28 cellular contexts compared by ENCODE assay signal in the genomic region with DNA sequence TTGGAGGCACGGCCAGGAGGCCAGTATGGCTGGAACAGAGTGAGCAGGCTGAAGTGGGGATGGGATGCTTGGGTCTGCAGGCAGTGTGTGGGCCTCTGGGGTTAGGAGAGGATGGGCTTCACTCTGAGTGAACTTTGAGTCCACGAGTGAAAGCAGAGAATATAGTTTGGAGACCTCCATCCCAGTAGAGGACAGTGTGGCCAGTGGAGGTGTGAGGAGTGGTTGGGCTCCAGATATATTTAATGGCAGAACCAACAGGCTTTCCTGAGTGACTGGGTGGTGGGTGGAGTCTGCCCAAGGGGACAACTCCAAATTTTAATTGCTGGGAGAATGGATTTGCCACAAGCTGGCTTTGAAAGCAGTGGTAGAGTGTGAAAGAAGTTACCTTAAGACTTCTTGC. TPM values are rescaled to one million over a fixed set of nuclear protein-coding genes. Genes with fewer than 3 reads are reported as not detected.
DNase-seq lines count a peak whose midpoint lies in the region; ATAC-seq and TF ChIP-seq lines count a peak whose summit lies in the region.
"Had no signal": no experiment of that assay in that cellular context is flagged by ENCODE, and none has a peak within 500 bp of the region (broad histone marks: within the 10 kb centered on the region; RNA-seq: fewer than 3 reads in every experiment).

No MANE protein-coding gene starts in this region.

- H3K4me1 ChIP-seq in trophoblast cell (ENCODE audit: control insufficient read depth in 1 of 2, insufficient read depth in 2 of 2, low read length in 2 of 2) = peaks cover 0 to 3% of the 10 kb centered on the region in 2 experiments

- no peak for TF ChIP-seq CTCF in RWPE1 (conservative IDR thresholded peaks at IDR 0.05; ENCODE audit: low read depth)

- peaks cover 0 to 6% of the 10 kb centered on the region in 2 donors for H3K36me3 Mint-ChIP-seq in activated naive CD4-positive, alpha-beta T cell treated with anti-CD3 and anti-CD28 coated beads, Interleukin-2, amount 50 U/mL, for 72 hours
- H3K36me3 Mint-ChIP-seq in dendritic cell treated with granulocyte-macrophage colony-stimulating factor and Interleukin-4, amounts not matched to agents 40 ng/mL and 50 ng/mL, for 4 days (ENCODE audit: low read depth) = peaks cover 63% of the 10 kb centered on the region

- peaks cover 15% of the 10 kb centered on the region in 2 experiments for H3K36me3 ChIP-seq in trophoblast cell (ENCODE audit: control insufficient read depth in 1 of 2, insufficient read depth in 2 of 2, low read length in 2 of 2)
- H3K36me3 ChIP-seq: ovary, upper lobe of left lung had no signal

- no peaks in the 10 kb centered on the region for H3K9me3 Mint-ChIP-seq in activated naive CD4-positive, alpha-beta T cell treated with anti-CD3 and anti-CD28 coated beads, Interleukin-2, amount 50 U/mL, for 72 hours
- H3K9me3 Mint-ChIP-seq in dendritic cell treated with granulocyte-macrophage colony-stimulating factor and Interleukin-4, amounts not matched to agents 40 ng/mL and 50 ng/mL, for 4 days = no peaks in the 10 kb centered on the region
- H3K9me3 Mint-ChIP-seq: activated T-helper 1 cell treated with anti-CD3 and anti-CD28 coated beads, Interleukin-12 subunit alpha, Interleukin-12 subunit beta, Interleukin-2, Interleukin-4 antibody, amounts not matched to agents 30 ng/mL and 10 ng/mL and 1 ng/mL, durations not matched to agents 14 hours and 24 hours and 36 hours had no signal

- H3K9ac ChIP-seq in trophoblast cell (ENCODE audit: low read length) = no peak overlapping the region
- H3K9ac ChIP-seq: BLaER1 treated with 17β-estradiol and CSF1 and Interleukin-3, amounts not matched to agents 10 nM and 100 nM had no signal

- H2AK5ac ChIP-seq in trophoblast cell (ENCODE audit: low read length) = no peak overlapping the region

- H3K79me1 ChIP-seq in trophoblast cell (ENCODE audit: low read length) = no peaks in the 10 kb centered on the region

- H3K27ac Mint-ChIP-seq in activated naive CD4-positive, alpha-beta T cell treated with anti-CD3 and anti-CD28 coated beads, Interleukin-2, amount 50 U/mL, for 72 hours = peak overlapping the region; percentile 18 to 38
- peak overlapping the region; percentile 13 for H3K27ac Mint-ChIP-seq in dendritic cell treated with granulocyte-macrophage colony-stimulating factor and Interleukin-4, amounts not matched to agents 40 ng/mL and 50 ng/mL, for 4 days

- H3K18ac ChIP-seq in trophoblast cell (ENCODE audit: low read length) = no peak overlapping the region

- H2BK120ac ChIP-seq in trophoblast cell (ENCODE audit: insufficient read depth, low read length, poor library complexity) = no peak overlapping the region

- H3K4me3 ChIP-seq in trophoblast cell (ENCODE audit: low read depth, low read length) = no peak overlapping the region
- H3K4me3 ChIP-seq: BLaER1 treated with 17β-estradiol and CSF1 and Interleukin-3, amounts not matched to agents 10 nM and 100 nM; left lung; ovary; upper lobe of left lung had no signal

- H3K4me3 Mint-ChIP-seq in dendritic cell treated with granulocyte-macrophage colony-stimulating factor and Interleukin-4, amounts not matched to agents 40 ng/mL and 50 ng/mL, for 4 days = no peak overlapping the region
- H3K4me3 Mint-ChIP-seq: activated T-helper 1 cell treated with anti-CD3 and anti-CD28 coated beads, Interleukin-12 subunit alpha, Interleukin-12 subunit beta, Interleukin-2, Interleukin-4 antibody, amounts not matched to agents 30 ng/mL and 10 ng/mL and 1 ng/mL, durations not matched to agents 14 hours and 24 hours and 36 hours had no signal

- no peak overlapping the region for H4K8ac ChIP-seq in trophoblast cell (ENCODE audit: low read depth, low read length)

- WGBS in trophoblast cell (ENCODE audit: extremely low coverage, insufficient coverage, insufficient read length) = no CpG with 5 or more reads among the region's 2 CpGs

- no peak overlapping the region for H4K91ac ChIP-seq in trophoblast cell (ENCODE audit: low read depth, low read length)

- H3K23ac ChIP-seq in trophoblast cell (ENCODE audit: low read length) = no peak overlapping the region

- DNase-seq in activated naive CD4-positive, alpha-beta T cell treated with anti-CD3 and anti-CD28 coated beads, Interleukin-2, amount 50 U/mL, for 72 hours (ENCODE audit: low spot score in 2 of 2) = no peak
- no peak for DNase-seq in activated naive CD4-positive, alpha-beta T cell treated with anti-CD3 and anti-CD28 coated beads, Interleukin-2, amount 50 U/mL, for 16 hours
- no peak for DNase-seq in RWPE1 (ENCODE audit: low spot score)
- DNase-seq in trophoblast cell = no peak
- no peak for DNase-seq in Ammon's horn (ENCODE audit: low spot score)
- DNase-seq: ACHN; activated CD4-positive, alpha-beta T cell treated with anti-CD3 and anti-CD28 coated beads for 1 hour; DND-41; HCEC 1CT; left lung; mesendoderm; NCI-H1417 treated with DMSO at 0.1 percent for 48 hours; NCI-H2081; NCI-H226; ovary; retina; SIG-M5; small intestine; stimulated activated CD4-positive, alpha-beta T cell treated with anti-CD3 and anti-CD28 coated beads, Interleukin-1b, Interleukin-23, amount 100 ng/mL, for 48 hours; T-helper 1 cell; upper lobe of left lung had no signal

- H3K27me3 ChIP-seq in trophoblast cell (ENCODE audit: insufficient read depth, low read length) = no peaks in the 10 kb centered on the region
- H3K27me3 ChIP-seq: BLaER1 treated with 17β-estradiol and CSF1 and Interleukin-3, amounts not matched to agents 10 nM and 100 nM; left lung; ovary; upper lobe of left lung had no signal

- CTCF ChIA-PET in RWPE1 (lab: Yijun Ruan, JAX) = no interaction called here

- POLR2A ChIA-PET in RWPE1 (lab: Yijun Ruan, JAX; ENCODE audit: low non-redundant PET) = no interaction called here

- H3K4ac ChIP-seq in trophoblast cell (ENCODE audit: low read depth, low read length) = peak overlapping the region; percentile 78

- no peak overlapping the region for H4K12ac ChIP-seq in trophoblast cell (ENCODE audit: low read depth, low read length)

- no peak overlapping the region for H2BK12ac ChIP-seq in trophoblast cell (ENCODE audit: low read length)

- no peak overlapping the region for H2BK5ac ChIP-seq in trophoblast cell (ENCODE audit: low read depth, low read length, poor library complexity)

- H2AFZ ChIP-seq in trophoblast cell (ENCODE audit: insufficient read depth, low read length, poor library complexity) = no peak overlapping the region

- no peak for ATAC-seq in activated naive CD4-positive, alpha-beta T cell treated with anti-CD3 and anti-CD28 coated beads, Interleukin-2, amount 50 U/mL, for 72 hours
- ATAC-seq in HG02885 (IDR thresholded peaks at IDR 0.05; ENCODE audit: poor library complexity, unreplicated experiment) = no peak
- no peak for ATAC-seq in HG02763 (IDR thresholded peaks at IDR 0.05; ENCODE audit: unreplicated experiment)
- ATAC-seq: left lung, Panc1 had no signal

- H3K4me1 Mint-ChIP-seq in dendritic cell treated with granulocyte-macrophage colony-stimulating factor and Interleukin-4, amounts not matched to agents 40 ng/mL and 50 ng/mL, for 4 days (ENCODE audit: low read depth) = peaks cover 73% of the 10 kb centered on the region

- H3K14ac ChIP-seq in trophoblast cell (ENCODE audit: low read length) = no peak overlapping the region

- intact Hi-C loops in dendritic cell treated with granulocyte-macrophage colony-stimulating factor and Interleukin-4, amounts not matched to agents 40 ng/mL and 50 ng/mL, for 4 days (cut with micrococcal nuclease) = no loop called here

- peaks cover 2% of the 10 kb centered on the region for H3K9me3 ChIP-seq in trophoblast cell (ENCODE audit: insufficient read depth, low read depth, low read length)
- H3K9me3 ChIP-seq: BLaER1 treated with 17β-estradiol and CSF1 and Interleukin-3, amounts not matched to agents 10 nM and 100 nM; left lung; ovary; upper lobe of left lung had no signal

- H3K27me3 Mint-ChIP-seq in dendritic cell treated with granulocyte-macrophage colony-stimulating factor and Interleukin-4, amounts not matched to agents 40 ng/mL and 50 ng/mL, for 4 days = no peaks in the 10 kb centered on the region

- H3K79me2 ChIP-seq in trophoblast cell (ENCODE audit: control insufficient read depth, insufficient read depth, low read length, poor library complexity) = peaks cover 32% of the 10 kb centered on the region

- H3K27ac ChIP-seq in RWPE1 = peak overlapping the region; percentile 7; the same call in 1 of the 2 replicates
- H3K27ac ChIP-seq in trophoblast cell (ENCODE audit: low read depth, low read length) = no peak overlapping the region
- H3K27ac ChIP-seq: BLaER1 treated with 17β-estradiol and CSF1 and Interleukin-3, amounts not matched to agents 10 nM and 100 nM; epithelial cell of prostate; left lung; ovary; upper lobe of left lung had no signal

- H3K4me2 ChIP-seq in trophoblast cell (ENCODE audit: low read length) = no peak overlapping the region

RNA-seq across cellular contexts. Expression of gene GATAD2A, which starts 27.3 kb away (rescaled TPM):
- 100 to 1,000 TPM; 122 to 134 TPM for total RNA-seq in activated naive CD4-positive, alpha-beta T cell treated with anti-CD3 and anti-CD28 coated beads, Interleukin-2, amount 50 U/mL, for 72 hours
- 115 and 116 TPM in 2 replicates for polyA plus RNA-seq in trophoblast cell (2013)
